In genomic region chr5:151895660-151896040, GRCh38 we compare ENCODE assay signal across 1 cellular context.
TF ChIP-seq lines count a peak whose summit lies in the region.

No MANE protein-coding gene starts in this region.

TF ChIP-seq in WTC11, 78 proteins besides CTCF, POLR2A, EP300 and RAD21 (continued from another document):
- TF ChIP-seq HMGXB4 (CRISPR knock-in tag; IDR thresholded peaks at IDR 0.05) (no peak), E2F1 (CRISPR knock-in tag; IDR thresholded peaks at IDR 0.05) (no peak), STAT6 (CRISPR knock-in tag; conservative IDR thresholded peaks at IDR 0.05; ENCODE audit: low read depth) (no peak), NFYB (CRISPR knock-in tag; conservative IDR thresholded peaks at IDR 0.05; ENCODE audit: low read depth) (no peak), ZNF121 (CRISPR knock-in tag; IDR thresholded peaks at IDR 0.05) (no peak), SP1 (CRISPR knock-in tag; conservative IDR thresholded peaks at IDR 0.05) (no peak), TP53 (CRISPR knock-in tag; IDR thresholded peaks at IDR 0.05) (no peak), ATF2 (CRISPR knock-in tag; IDR thresholded peaks at IDR 0.05; ENCODE audit: borderline replicate concordance, low read depth) (no peak), ESRRA (CRISPR knock-in tag; IDR thresholded peaks at IDR 0.05; ENCODE audit: borderline replicate concordance) (no peak), ATF1 (CRISPR knock-in tag; IDR thresholded peaks at IDR 0.05) (no peak)
TF ChIP-seq in WTC11: peak in this region for 0.
